In genomic region chrX:18701621-18702361, GRCh38 we compare ENCODE assay signal across 1 cellular context.
TF ChIP-seq lines count a peak whose summit lies in the region.

No MANE protein-coding gene starts in this region.

TF ChIP-seq in IMR-90, 13 proteins besides CTCF, POLR2A, EP300 and RAD21 (continued from another document):
- no peak for TF ChIP-seq RCOR1 (IDR thresholded peaks at IDR 0.05; ENCODE audit: insufficient replicate concordance, low read length)
